1 cellular context compared by ENCODE assay signal in genomic region chr1:229340496-229340895, GRCh38.
TF ChIP-seq lines count a peak whose summit lies in the region.

No MANE protein-coding gene starts in this region.

TF ChIP-seq in IMR-90, 13 proteins besides CTCF, POLR2A, EP300 and RAD21:
- TF ChIP-seq RFX5 (IDR thresholded peaks at IDR 0.05; ENCODE audit: low read depth, low read length) = no peak
- TF ChIP-seq FOS (IDR thresholded peaks at IDR 0.05; ENCODE audit: low read depth, low read length) = no peak
- TF ChIP-seq BHLHE40 (IDR thresholded peaks at IDR 0.05; ENCODE audit: low read depth, low read length) = no peak
- TF ChIP-seq CHD1 (IDR thresholded peaks at IDR 0.05; ENCODE audit: low read depth, low read length) = no peak
- TF ChIP-seq USF2 (IDR thresholded peaks at IDR 0.05; ENCODE audit: low read depth, low read length) = no peak
- TF ChIP-seq CEBPB (IDR thresholded peaks at IDR 0.05; ENCODE audit: low read depth, low read length) = no peak
- TF ChIP-seq MAZ (IDR thresholded peaks at IDR 0.05; ENCODE audit: borderline replicate concordance, low read depth, low read length) = no peak
- TF ChIP-seq MAFK (IDR thresholded peaks at IDR 0.05; ENCODE audit: low read depth, low read length) = no peak
- no peak for TF ChIP-seq SMC3 (IDR thresholded peaks at IDR 0.05; ENCODE audit: low read depth, low read length)
- no peak for TF ChIP-seq MXI1 (IDR thresholded peaks at IDR 0.05; ENCODE audit: borderline replicate concordance, low read depth, low read length)
- no peak for TF ChIP-seq RCOR1 (IDR thresholded peaks at IDR 0.05; ENCODE audit: insufficient replicate concordance, low read length)
- TF ChIP-seq ELK1 (IDR thresholded peaks at IDR 0.05; ENCODE audit: borderline replicate concordance, low read depth, low read length) = no peak
